ENCODE assay signal across 10 cellular contexts in the genomic region with DNA sequence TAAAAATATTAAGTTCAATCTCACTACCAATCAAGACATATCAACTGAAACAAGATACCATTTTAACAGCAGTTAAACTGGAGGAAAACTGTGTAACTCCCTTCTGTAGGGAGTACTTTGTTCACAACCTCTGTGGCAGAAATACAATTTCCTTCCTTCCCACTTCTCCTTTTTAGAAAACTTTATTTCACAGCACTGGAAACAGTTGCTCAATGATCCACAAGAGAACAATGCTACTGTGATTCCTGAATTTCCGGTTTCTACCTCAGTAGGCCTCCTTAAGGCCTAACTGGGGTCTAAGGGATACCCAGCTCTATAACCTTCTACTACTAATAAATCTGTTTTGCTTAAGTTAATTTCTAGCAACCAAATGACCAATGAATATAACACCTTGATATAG. TPM values are rescaled to one million over a fixed set of nuclear protein-coding genes. Genes with fewer than 3 reads are reported as not detected.
DNase-seq lines count a peak whose midpoint lies in the region; ATAC-seq and TF ChIP-seq lines count a peak whose summit lies in the region.
"Had no signal": no experiment of that assay in that cellular context is flagged by ENCODE, and none has a peak within 500 bp of the region (broad histone marks: within the 10 kb centered on the region; RNA-seq: fewer than 3 reads in every experiment).

No MANE protein-coding gene starts in this region.

- peaks cover 79% of the 10 kb centered on the region for H4K20me1 ChIP-seq in SK-N-SH (ENCODE audit: insufficient read depth)

- intact Hi-C loops in activated CD4-positive, alpha-beta T cell treated with anti-CD3 and anti-CD28 coated beads for 36 hours (cut with DNase I, micrococcal nuclease), result no loop called here
- intact Hi-C loops in heart left ventricle (cut with DNase I), result no loop called here

- POLR2A ChIA-PET in activated CD4-positive, alpha-beta T cell treated with anti-CD3 and anti-CD28 coated beads for 36 hours (lab: Charles Lee), result no interaction called here
- POLR2A ChIA-PET in SK-N-SH (lab: Yijun Ruan, JAX), result no interaction called here

- H3K4me3 ChIP-seq in heart left ventricle (no peak overlapping the region), SK-N-SH (ENCODE audit: low read depth in 2 of 2, low read length in 1 of 2) (no peak overlapping the region)

- H3K27me3 Mint-ChIP-seq in activated CD4-positive, alpha-beta T cell treated with anti-CD3 and anti-CD28 coated beads for 36 hours, result no peaks in the 10 kb centered on the region
- H3K27me3 Mint-ChIP-seq in stimulated activated memory B cell treated with anti-CD40 and anti-IgM and Interleukin-4, amounts not matched to agents 10 μg/mL and 1 μg/mL and 100 μg/mL, for 72 hours, result no peaks in the 10 kb centered on the region

- no peak for TF ChIP-seq CTCF in heart left ventricle (IDR thresholded peaks at IDR 0.05)
- no peak for TF ChIP-seq CTCF in SK-N-SH (IDR thresholded peaks at IDR 0.05)

- H3K9ac ChIP-seq in SK-N-SH, result no peak overlapping the region

- H3K9me3 ChIP-seq in heart left ventricle (no peaks in the 10 kb centered on the region), SK-N-SH (no peaks in the 10 kb centered on the region)

- no peaks in the 10 kb centered on the region for H3K9me3 Mint-ChIP-seq in activated CD4-positive, alpha-beta T cell treated with anti-CD3 and anti-CD28 coated beads for 36 hours (ENCODE audit: low read depth)
- no peaks in the 10 kb centered on the region for H3K9me3 Mint-ChIP-seq in stimulated activated memory B cell treated with anti-CD40 and anti-IgM and Interleukin-4, amounts not matched to agents 10 μg/mL and 1 μg/mL and 100 μg/mL, for 72 hours

- H3K27ac ChIP-seq in heart left ventricle, result peak overlapping the region in 3 of 12 donors; percentile 3 to 49 (median 14)
- no peak overlapping the region; a peak in 1 of 4 replicates for H3K27ac ChIP-seq in SK-N-SH (ENCODE audit: low read depth in 2 of 2, low read length in 1 of 2)

- DNase-seq in activated CD4-positive, alpha-beta T cell treated with anti-CD3 and anti-CD28 coated beads for 36 hours, result no peak
- no peak for DNase-seq in activated CD4-positive, alpha-beta T cell treated with anti-CD3 and anti-CD28 coated beads, Interleukin-2, amount 50 U/mL, for 4 hours
- DNase-seq in SK-MEL-5 (ENCODE audit: low read depth, low spot score) (peak; percentile 7), heart left ventricle (no peak), SK-N-SH (no peak)
- DNase-seq in stimulated activated CD4-positive, alpha-beta T cell treated with anti-CD3 and anti-CD28 coated beads, Interleukin-4, amount 100 ng/mL, for 24 hours, result no peak
- DNase-seq: 8988T, caudate nucleus had no signal

- H3K4me1 ChIP-seq in heart left ventricle, result peaks cover 0 to 63% (median 13%) of the 10 kb centered on the region in 12 donors
- H3K4me1 ChIP-seq in SK-N-SH (ENCODE audit: control insufficient read depth in 1 of 2, insufficient read depth in 2 of 2, low read depth in 1 of 2, low read length in 1 of 2), result no peaks in the 10 kb centered on the region; a peak in 2 of 4 replicates

- H2AFZ ChIP-seq in SK-N-SH (ENCODE audit: low read depth), result no peak overlapping the region

- peaks cover 7% of the 10 kb centered on the region for H3F3A ChIP-seq in SK-N-SH (replicated peaks; ENCODE audit: insufficient read depth)

- H3K4me3 Mint-ChIP-seq in activated CD4-positive, alpha-beta T cell treated with anti-CD3 and anti-CD28 coated beads for 36 hours, result no peak overlapping the region
- H3K4me3 Mint-ChIP-seq in stimulated activated memory B cell treated with anti-CD40 and anti-IgM and Interleukin-4, amounts not matched to agents 10 μg/mL and 1 μg/mL and 100 μg/mL, for 72 hours, result no peak overlapping the region

- H3K27me3 ChIP-seq in heart left ventricle, result no peaks in the 10 kb centered on the region
- H3K27me3 ChIP-seq in SK-N-SH (ENCODE audit: insufficient read depth), result no peaks in the 10 kb centered on the region

- no peak for ATAC-seq in activated CD4-positive, alpha-beta T cell treated with anti-CD3 and anti-CD28 coated beads for 36 hours
- ATAC-seq in heart left ventricle (peak in 3 of 4 donors; percentile 24 to 56 (median 45)), HG03342 (IDR thresholded peaks at IDR 0.05; ENCODE audit: unreplicated experiment) (no peak)
- ATAC-seq in stimulated activated memory B cell treated with anti-CD40 and anti-IgM and Interleukin-4, amounts not matched to agents 10 μg/mL and 1 μg/mL and 100 μg/mL, for 72 hours, result no peak

- H3K4me2 ChIP-seq in SK-N-SH, result no peak overlapping the region

- no peak for TF ChIP-seq POLR2A in heart left ventricle (IDR thresholded peaks at IDR 0.05)

- in situ Hi-C loops in SK-MEL-5 (cut with HindIII; ENCODE audit: low pct_unique_long_range_greater_than_20kb, low sequenced_read_pairs), result no loop called here

- peaks cover 98% of the 10 kb centered on the region for H3K79me2 ChIP-seq in SK-N-SH (ENCODE audit: insufficient read depth)

- TF ChIP-seq EP300 in SK-N-SH (IDR thresholded peaks at IDR 0.05; ENCODE audit: borderline replicate concordance in 1 of 2, low read depth in 1 of 2, low read length in 1 of 2), result no peak

- peak overlapping the region; percentile 67 for H3K27ac Mint-ChIP-seq in activated CD4-positive, alpha-beta T cell treated with anti-CD3 and anti-CD28 coated beads for 36 hours
- H3K27ac Mint-ChIP-seq in stimulated activated memory B cell treated with anti-CD40 and anti-IgM and Interleukin-4, amounts not matched to agents 10 μg/mL and 1 μg/mL and 100 μg/mL, for 72 hours, result peak overlapping the region; percentile 50

- no peaks in the 10 kb centered on the region for H3K9me2 ChIP-seq in SK-N-SH

- H3K36me3 ChIP-seq in heart left ventricle (no peaks in the 10 kb centered on the region), SK-N-SH (replicated peaks in 1 of 2; ENCODE audit: control insufficient read depth in 1 of 2, insufficient read depth in 2 of 2, low read length in 1 of 2) (peaks cover 0 to 7% of the 10 kb centered on the region in 2 experiments)

- H3K36me3 Mint-ChIP-seq in activated CD4-positive, alpha-beta T cell treated with anti-CD3 and anti-CD28 coated beads for 36 hours (ENCODE audit: low read depth), result peaks cover 7% of the 10 kb centered on the region
- H3K36me3 Mint-ChIP-seq in stimulated activated memory B cell treated with anti-CD40 and anti-IgM and Interleukin-4, amounts not matched to agents 10 μg/mL and 1 μg/mL and 100 μg/mL, for 72 hours, result peaks cover 17% of the 10 kb centered on the region

- CTCF ChIA-PET in activated CD4-positive, alpha-beta T cell treated with anti-CD3 and anti-CD28 coated beads for 36 hours (lab: Charles Lee), result interaction anchor here (0.9 to 3.2 kb wide), 5 partner anchors 10 to 125 kb away, joined by 3 to 20 read pairs (median 3); no protein-coding TSS in a partner anchor
- CTCF ChIA-PET in SK-N-SH (lab: Yijun Ruan, JAX), result interaction anchor here (1.3 to 1.5 kb wide), 3 partner anchors 12 to 60 kb away, joined by 3 to 7 read pairs (median 6); no protein-coding TSS in a partner anchor

- TF ChIP-seq RAD21 in SK-N-SH (IDR thresholded peaks at IDR 0.05; ENCODE audit: low read length), result no peak

- 53 to 76% (median 63%) methylated on average over 1 of the region's 1 CpG for WGBS in heart left ventricle, 4 donors
- 96% methylated on average over 1 of the region's 1 CpG for WGBS in SK-N-SH (ENCODE audit: low lambda C conversion rate)

- H3K4me1 Mint-ChIP-seq in activated CD4-positive, alpha-beta T cell treated with anti-CD3 and anti-CD28 coated beads for 36 hours, result peaks cover 82% of the 10 kb centered on the region
- H3K4me1 Mint-ChIP-seq in stimulated activated memory B cell treated with anti-CD40 and anti-IgM and Interleukin-4, amounts not matched to agents 10 μg/mL and 1 μg/mL and 100 μg/mL, for 72 hours, result peaks cover 88% of the 10 kb centered on the region

TF ChIP-seq in SK-N-SH, 30 proteins besides CTCF, POLR2A, EP300 and RAD21 (continues in another document):
- TF ChIP-seq USF2 (IDR thresholded peaks at IDR 0.05; ENCODE audit: borderline replicate concordance, low read depth, low read length) (no peak), SIN3A (IDR thresholded peaks at IDR 0.05; ENCODE audit: borderline replicate concordance, low read depth, low read length) (no peak), MEF2A (IDR thresholded peaks at IDR 0.05; ENCODE audit: borderline replicate concordance, low read depth) (no peak), USF1 (IDR thresholded peaks at IDR 0.05; ENCODE audit: borderline replicate concordance, low read depth) (no peak), FOSL2 (IDR thresholded peaks at IDR 0.05; ENCODE audit: borderline replicate concordance, low read depth) (no peak)
- TF ChIP-seq, protein P1, sequence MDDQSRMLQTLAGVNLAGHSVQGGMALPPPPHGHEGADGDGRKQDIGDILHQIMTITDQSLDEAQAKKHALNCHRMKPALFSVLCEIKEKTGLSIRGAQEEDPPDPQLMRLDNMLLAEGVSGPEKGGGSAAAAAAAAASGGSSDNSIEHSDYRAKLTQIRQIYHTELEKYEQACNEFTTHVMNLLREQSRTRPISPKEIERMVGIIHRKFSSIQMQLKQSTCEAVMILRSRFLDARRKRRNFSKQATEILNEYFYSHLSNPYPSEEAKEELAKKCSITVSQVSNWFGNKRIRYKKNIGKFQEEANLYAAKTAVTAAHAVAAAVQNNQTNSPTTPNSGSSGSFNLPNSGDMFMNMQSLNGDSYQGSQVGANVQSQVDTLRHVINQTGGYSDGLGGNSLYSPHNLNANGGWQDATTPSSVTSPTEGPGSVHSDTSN (IDR thresholded peaks at IDR 0.05), result no peak

RNA-seq across cellular contexts. Expression of gene TLK1, which starts 14.1 kb away (rescaled TPM):
- total RNA-seq in activated CD4-positive, alpha-beta T cell treated with anti-CD3 and anti-CD28 coated beads for 36 hours, result 10 to 100 TPM; 71.8 to 83.7 TPM
- 12.4 and 12.9 TPM in 2 replicates for total RNA-seq in SK-MEL-5 (2014; rRNA removed; shearing (Covaris generic))
- polyA plus RNA-seq in SK-MEL-5 (2015; cell fraction: cytosol; rRNA removed), result 15.8 and 30.8 TPM in 2 replicates
- 7.8 and 21.8 TPM in 2 replicates for polyA plus RNA-seq in SK-MEL-5 (2015; cell fraction: nucleus; rRNA removed)
- total RNA-seq in heart left ventricle, result 10 to 100 TPM; 12.1 to 41.4 (median 28.6) TPM
- polyA plus RNA-seq in heart left ventricle (10 to 100 TPM in 1 of 2 donors, 1 to 10 TPM in 1; 7.2 to 12.0 TPM), SK-N-SH (2012; rRNA removed) (4.4 and 4.8 TPM in 2 replicates)
- 6.7 and 9.0 TPM in 2 replicates for polyA plus RNA-seq in SK-N-SH (2012; cell fraction: cytosol; rRNA removed)
- 3.4 and 5.2 TPM in 2 replicates for polyA plus RNA-seq in SK-N-SH (2012; cell fraction: nucleus; rRNA removed)

Comparison
In these comparisons a context has a peak if more than half of its experiments do, and no peak if none do; other contexts are left out.
1. ATAC-seq: peak in heart left ventricle (3 of 4); none in activated CD4-positive, alpha-beta T cell treated with anti-CD3 and anti-CD28 coated beads for 36 hours (single experiment), stimulated activated memory B cell treated with anti-CD40 and anti-IgM and Interleukin-4, amounts not matched to agents 10 μg/mL and 1 μg/mL and 100 μg/mL, for 72 hours (single experiment) and HG03342 (single experiment).